Comparison of ENCODE assay signal across 8 cellular contexts in the genomic region with DNA sequence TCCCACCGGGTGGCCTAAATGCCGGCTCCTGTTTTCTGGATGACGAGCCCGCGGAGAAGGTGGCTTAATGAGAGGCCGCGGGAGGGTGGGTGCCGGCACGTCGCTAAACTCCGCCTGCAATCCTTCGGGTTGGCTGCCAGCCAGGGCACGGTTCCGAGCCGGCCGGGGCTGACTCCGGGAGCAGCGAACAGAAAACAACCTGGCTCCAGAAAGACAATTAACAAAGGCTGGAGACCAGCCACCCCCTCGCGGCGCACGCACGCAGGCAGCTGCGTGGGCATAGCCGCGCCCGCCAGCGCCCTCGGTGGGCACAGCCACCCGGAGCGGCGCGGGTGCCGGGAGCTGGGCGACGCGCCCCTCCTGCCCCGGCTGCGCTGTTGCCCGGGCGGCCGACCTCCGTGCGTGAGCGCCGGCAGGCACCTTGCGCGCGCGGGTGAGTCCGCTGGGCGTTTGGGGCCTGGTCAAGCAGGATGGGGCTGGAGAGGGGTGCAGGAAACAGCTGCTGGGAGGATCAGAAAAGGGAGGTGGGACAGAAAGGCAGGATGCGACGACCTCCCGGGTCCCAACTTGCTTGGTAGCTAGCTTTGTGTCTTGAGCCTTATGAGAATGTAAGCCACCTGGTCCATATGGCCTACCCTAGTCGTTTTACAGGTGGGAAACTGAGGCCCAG. TPM values are rescaled to one million over a fixed set of nuclear protein-coding genes. Genes with fewer than 3 reads are reported as not detected.
DNase-seq lines count a peak whose midpoint lies in the region; ATAC-seq lines count a peak whose summit lies in the region.

A gene with protein sequence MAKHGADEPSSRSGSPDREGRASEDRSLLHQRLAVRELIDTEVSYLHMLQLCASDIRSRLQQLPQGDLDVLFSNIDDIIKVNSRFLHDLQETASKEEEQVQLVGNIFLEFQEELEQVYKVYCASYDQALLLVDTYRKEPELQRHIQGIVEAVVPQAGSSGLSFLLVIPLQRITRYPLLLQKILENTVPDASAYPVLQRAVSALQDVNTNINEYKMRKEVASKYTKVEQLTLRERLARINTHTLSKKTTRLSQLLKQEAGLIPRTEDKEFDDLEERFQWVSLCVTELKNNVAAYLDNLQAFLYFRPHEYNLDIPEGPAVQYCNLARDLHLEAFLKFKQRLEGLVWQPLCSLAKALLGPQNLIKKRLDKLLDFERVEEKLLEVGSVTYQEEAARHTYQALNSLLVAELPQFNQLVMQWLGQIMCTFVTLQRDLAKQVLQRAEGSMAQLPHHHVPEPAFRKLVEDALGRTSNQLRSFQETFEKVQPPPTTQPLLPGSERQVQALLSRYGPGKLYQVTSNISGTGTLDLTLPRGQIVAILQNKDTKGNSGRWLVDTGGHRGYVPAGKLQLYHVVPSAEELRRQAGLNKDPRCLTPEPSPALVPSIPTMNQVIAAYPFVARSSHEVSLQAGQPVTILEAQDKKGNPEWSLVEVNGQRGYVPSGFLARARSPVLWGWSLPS (plus strand): TSS at position 307 of the 670 bp plus-strand sequence. CDS start 16,272 bp downstream, outside the sequence.

- no peaks in the 10 kb centered on the region for H3K9me3 ChIP-seq in effector memory CD4-positive, alpha-beta T cell (ENCODE audit: control insufficient read depth, low read length)

- no peaks in the 10 kb centered on the region for H3K27me3 ChIP-seq in effector memory CD4-positive, alpha-beta T cell (replicated peaks; ENCODE audit: control insufficient read depth, insufficient read depth, low read length, poor library complexity, severe bottlenecking)

- DNase-seq in ELF-1 (ENCODE audit: low read depth, low spot score) (peak; percentile 53), NCI-H2029 treated with DMSO at 0.1 percent for 48 hours (lab: John Stamatoyannopoulos, UW) (peak; percentile 60), lung microvascular endothelial cell (ENCODE audit: low read depth in 2 of 2) (peak; percentile 76 to 97)
- DNase-seq in activated CD4-positive, alpha-beta memory T cell treated with anti-CD3 and anti-CD28 coated beads for 36 hours = peak; percentile 55
- no peak for DNase-seq in effector memory CD4-positive, alpha-beta T cell
- DNase-seq in stimulated activated CD4-positive, alpha-beta T cell treated with anti-CD3 and anti-CD28 coated beads, Interleukin-4, amount 100 ng/mL, for 24 hours = peak; percentile 53
- no peak for DNase-seq in effector CD4-positive, alpha-beta T cell

- no peak within 1 kb of the TSS for H3K27ac Mint-ChIP-seq in activated CD4-positive, alpha-beta memory T cell treated with anti-CD3 and anti-CD28 coated beads for 36 hours

- H3K36me3 Mint-ChIP-seq in activated CD4-positive, alpha-beta memory T cell treated with anti-CD3 and anti-CD28 coated beads for 36 hours = no peaks in the 10 kb centered on the region

- peaks cover 8% of the 10 kb centered on the region for H3K27me3 Mint-ChIP-seq in activated CD4-positive, alpha-beta memory T cell treated with anti-CD3 and anti-CD28 coated beads for 36 hours

- intact Hi-C loops in activated CD4-positive, alpha-beta memory T cell treated with anti-CD3 and anti-CD28 coated beads for 36 hours (cut with micrococcal nuclease) = no loop called here

- peak within 1 kb of the TSS; percentile 55 for H3K4me3 ChIP-seq in effector memory CD4-positive, alpha-beta T cell (ENCODE audit: insufficient read depth, low read depth, low read length, poor library complexity, severe bottlenecking)

- POLR2A ChIA-PET in activated CD4-positive, alpha-beta memory T cell treated with anti-CD3 and anti-CD28 coated beads for 36 hours (lab: Charles Lee) = interaction anchor here (1.0 to 1.2 kb wide), 2 partner anchors 30 to 32 kb away, joined by 3 read pairs; a partner anchor contains a TSS

- CTCF ChIA-PET in activated CD4-positive, alpha-beta memory T cell treated with anti-CD3 and anti-CD28 coated beads for 36 hours (lab: Charles Lee) = interaction anchor here (0.7 to 3.2 kb wide), 6 partner anchors 17 to 225 kb away, joined by 3 to 9 read pairs (median 4); no protein-coding TSS in a partner anchor

- H3K27ac ChIP-seq in effector memory CD4-positive, alpha-beta T cell (ENCODE audit: insufficient read depth, low read length, poor library complexity, severe bottlenecking) = no peak within 1 kb of the TSS

- no peaks in the 10 kb centered on the region for H3K4me1 ChIP-seq in effector memory CD4-positive, alpha-beta T cell (ENCODE audit: control insufficient read depth, insufficient read depth, low read length, poor library complexity, severe bottlenecking)

- no peaks in the 10 kb centered on the region for H3K36me3 ChIP-seq in effector memory CD4-positive, alpha-beta T cell (ENCODE audit: control insufficient read depth, insufficient read depth, low read length)

- peak within 1 kb of the TSS; percentile 70 for H3K4me3 Mint-ChIP-seq in activated CD4-positive, alpha-beta memory T cell treated with anti-CD3 and anti-CD28 coated beads for 36 hours

- peaks cover 17% of the 10 kb centered on the region for H3K4me1 Mint-ChIP-seq in activated CD4-positive, alpha-beta memory T cell treated with anti-CD3 and anti-CD28 coated beads for 36 hours (ENCODE audit: low read depth)

- no peaks in the 10 kb centered on the region for H3K9me3 Mint-ChIP-seq in activated CD4-positive, alpha-beta memory T cell treated with anti-CD3 and anti-CD28 coated beads for 36 hours

- ATAC-seq in GM19328 (IDR thresholded peaks at IDR 0.05; ENCODE audit: unreplicated experiment) = no peak

RNA-seq across cellular contexts. Expression of the gene that starts here (rescaled TPM):
- under 1 TPM; 0.69 to 0.77 TPM for total RNA-seq in activated CD4-positive, alpha-beta memory T cell treated with anti-CD3 and anti-CD28 coated beads for 36 hours
- total RNA-seq in lung microvascular endothelial cell = 9.8 and 16.1 TPM in 2 replicates

Comparison
In these comparisons a context has a peak if more than half of its experiments do, and no peak if none do; other contexts are left out.
1. Peak in DNase-seq in activated CD4-positive, alpha-beta memory T cell treated with anti-CD3 and anti-CD28 coated beads for 36 hours; RNA of the gene not detected or under 1 TPM.
2. DNase-seq: peak in ELF-1 (single experiment), NCI-H2029 treated with DMSO at 0.1 percent for 48 hours (single experiment), lung microvascular endothelial cell (2 of 2) and stimulated activated CD4-positive, alpha-beta T cell treated with anti-CD3 and anti-CD28 coated beads, Interleukin-4, amount 100 ng/mL, for 24 hours (single experiment); none in effector memory CD4-positive, alpha-beta T cell (0 of 3) and effector CD4-positive, alpha-beta T cell (single experiment).